Comparison of ENCODE assay signal across 8 cellular contexts in genomic region chr15:69074011-69074842, GRCh38. TPM values are rescaled to one million over a fixed set of nuclear protein-coding genes. Genes with fewer than 3 reads are reported as not detected.
A peak's percentile ranks its signal among the peaks of the same experiment; 100 is the strongest.
DNase-seq lines count a peak whose midpoint lies in the region; ATAC-seq and TF ChIP-seq lines count a peak whose summit lies in the region.

No MANE protein-coding gene starts in this region.

- H3K9me3 ChIP-seq in left lung = no peaks in the 10 kb centered on the region
- H3K9me3 ChIP-seq in thoracic aorta = no peaks in the 10 kb centered on the region

- H3K36me3 ChIP-seq in left lung = no peaks in the 10 kb centered on the region
- no peaks in the 10 kb centered on the region for H3K36me3 ChIP-seq in thoracic aorta

- peaks cover 14% of the 10 kb centered on the region for H3K4me1 Mint-ChIP-seq in chondrocyte (ENCODE audit: low read depth)
- H3K4me1 Mint-ChIP-seq in natural killer cell = no peaks in the 10 kb centered on the region

- intact Hi-C loops in Right ventricle myocardium inferior (cut with DNase I) (no loop called here), cardiac septum (cut with DNase I) (no loop called here), left lung (cut with DNase I) (no loop called here), natural killer cell (cut with micrococcal nuclease) (no loop called here)

- H3K27me3 ChIP-seq in left lung = peaks cover 0 to 22% of the 10 kb centered on the region in 2 donors
- no peaks in the 10 kb centered on the region for H3K27me3 ChIP-seq in thoracic aorta (replicated peaks; ENCODE audit: insufficient read depth)

- peak; percentile 52 for TF ChIP-seq CTCF in chondrocyte (IDR thresholded peaks at IDR 0.05)
- TF ChIP-seq CTCF in left lung (IDR thresholded peaks at IDR 0.05) = no peak
- no peak for TF ChIP-seq CTCF in thoracic aorta (IDR thresholded peaks at IDR 0.05)
- TF ChIP-seq CTCF in natural killer cell (IDR thresholded peaks at IDR 0.05) = no peak

- peak overlapping the region; percentile 41 to 70 for H3K27ac ChIP-seq in left lung
- no peak overlapping the region for H3K27ac ChIP-seq in thoracic aorta

- DNase-seq in Right ventricle myocardium inferior (ENCODE audit: missing footprints) = peak; percentile 82
- DNase-seq in cardiac septum (ENCODE audit: low spot score) = no peak
- DNase-seq in NCI-H524 (lab: John Stamatoyannopoulos, UW) = peak; percentile 81 to 90
- no peak for DNase-seq in chondrocyte (ENCODE audit: low spot score)
- DNase-seq in left lung = peak; percentile 73 to 85
- DNase-seq in thoracic aorta (ENCODE audit: low spot score) = no peak
- DNase-seq in natural killer cell = no peak

- peak overlapping the region; percentile 83 for H3K4me3 Mint-ChIP-seq in chondrocyte (ENCODE audit: unreplicated experiment)
- H3K4me3 Mint-ChIP-seq in natural killer cell = no peak overlapping the region

- peak; percentile 85 for ATAC-seq in Right ventricle myocardium inferior
- ATAC-seq in left lung = peak; percentile 97
- ATAC-seq in thoracic aorta (ENCODE audit: insufficient number of reproducible peaks, low FRiP score, low read depth) = no peak
- ATAC-seq in natural killer cell = no peak
- no peak for ATAC-seq in GM18868 (IDR thresholded peaks at IDR 0.05; ENCODE audit: unreplicated experiment)

- H3K27me3 Mint-ChIP-seq in chondrocyte (ENCODE audit: low read depth) (peaks cover 7% of the 10 kb centered on the region), natural killer cell (ENCODE audit: low read depth in 2 of 2) (peaks cover 20 to 53% of the 10 kb centered on the region in 2 donors)

- H3K4me1 ChIP-seq in left lung = peaks cover 11 to 15% of the 10 kb centered on the region in 2 donors
- H3K4me1 ChIP-seq in thoracic aorta (ENCODE audit: control insufficient read depth in 1 of 2, low read depth in 2 of 2) = peaks cover 0 to 6% of the 10 kb centered on the region in 2 donors

- H3K36me3 Mint-ChIP-seq in chondrocyte (ENCODE audit: low read depth) (peaks cover 2% of the 10 kb centered on the region), natural killer cell (no peaks in the 10 kb centered on the region)

- H3K9me3 Mint-ChIP-seq in chondrocyte (ENCODE audit: low read depth) = peaks cover 4% of the 10 kb centered on the region
- no peaks in the 10 kb centered on the region for H3K9me3 Mint-ChIP-seq in natural killer cell

- H3K4me3 ChIP-seq in left lung = peak overlapping the region; percentile 50 to 51
- peak overlapping the region; percentile 74 for H3K4me3 ChIP-seq in thoracic aorta

- H3K27ac Mint-ChIP-seq in chondrocyte (ENCODE audit: unreplicated experiment) (peak overlapping the region; percentile 33), natural killer cell (no peak overlapping the region)

RNA-seq across cellular contexts. Expression of gene NOX5, which starts 59.7 kb away (rescaled TPM):
- total RNA-seq in Right ventricle myocardium inferior (not detected), cardiac septum (not detected), chondrocyte (not detected in 3 replicates), left lung (under 1 TPM; 0.16 to 0.23 TPM), thoracic aorta (under 1 TPM; 0.54 to 0.92 TPM), natural killer cell (under 1 TPM in 1 of 3 donors, not detected in 2; 0.20 TPM)

Comparison
In these comparisons a context has a peak if more than half of its experiments do, and no peak if none do; other contexts are left out.
1. DNase-seq: peak in Right ventricle myocardium inferior (single experiment), NCI-H524 (2 of 2) and left lung (2 of 2); none in cardiac septum (single experiment), chondrocyte (single experiment), thoracic aorta (single experiment) and natural killer cell (single experiment).
2. ATAC-seq: peak in Right ventricle myocardium inferior (single experiment) and left lung (single experiment); none in thoracic aorta (single experiment), natural killer cell (0 of 3) and GM18868 (single experiment).
3. H3K27ac ChIP-seq: peak in left lung (2 of 2); none in thoracic aorta (0 of 2).